In genomic region chr14:32576088-32576795, GRCh38 we compare ENCODE assay signal across 8 cellular contexts.
A peak's percentile ranks its signal among the peaks of the same experiment; 100 is the strongest.
DNase-seq lines count a peak whose midpoint lies in the region; ATAC-seq, FAIRE-seq and TF ChIP-seq lines count a peak whose summit lies in the region.

No MANE protein-coding gene starts in this region.

- H3K36me3 Mint-ChIP-seq in CD4-positive, alpha-beta T cell (ENCODE audit: low read depth) = no peaks in the 10 kb centered on the region

- H3K27ac ChIP-seq in CD4-positive, alpha-beta T cell (ENCODE audit: low read depth, low read length) = no peak overlapping the region
- H3K27ac ChIP-seq in ovary = no peak overlapping the region

- FAIRE-seq in GM19239 (lab: Jason Lieb, UNC) = no peak

- CTCF ChIA-PET in CD4-positive, alpha-beta T cell (lab: Charles Lee) = interaction anchor here (0.9 to 1.3 kb wide), 3 partner anchors 9 to 16 kb away, joined by 3 to 5 read pairs (median 3); no protein-coding TSS in a partner anchor

- no peaks in the 10 kb centered on the region for H3K36me3 ChIP-seq in ovary

- DNase-seq in CD4-positive, alpha-beta T cell = peak in 7 of 10 experiments; percentile 0 to 15 (median 4)
- DNase-seq in GM19239 (ENCODE audit: insufficient read length, low spot score) (peak; percentile 8), NCI-H82 treated with DMSO at 0.1 percent for 48 hours (lab: John Stamatoyannopoulos, UW; ENCODE audit: unreplicated experiment) (peak; percentile 2), globus pallidus (ENCODE audit: low spot score) (peak; percentile 82), ovary (peak; percentile 22 to 61 (median 42)), amniotic stem cell (lab: John Stamatoyannopoulos, UW) (no peak)
- DNase-seq in activated effector memory CD4-positive, alpha-beta T cell treated with Interleukin-2 at 50 U/mL for 16 hours = peak; percentile 1

- no peak overlapping the region for H3K4me3 Mint-ChIP-seq in CD4-positive, alpha-beta T cell

- H3K4me3 ChIP-seq in ovary = no peak overlapping the region

- WGBS in ovary, 3 donors = 4 to 5% (median 5%) methylated on average over 6 of the region's 6 CpGs

- H3K4me1 Mint-ChIP-seq in CD4-positive, alpha-beta T cell (ENCODE audit: low read depth) = no peaks in the 10 kb centered on the region

- peaks cover 14% of the 10 kb centered on the region for H3K27me3 Mint-ChIP-seq in CD4-positive, alpha-beta T cell

- no peaks in the 10 kb centered on the region for H3K27me3 ChIP-seq in CD4-positive, alpha-beta T cell (ENCODE audit: control insufficient read depth, insufficient read depth, low read length)
- no peaks in the 10 kb centered on the region for H3K27me3 ChIP-seq in ovary

- POLR2A ChIA-PET in CD4-positive, alpha-beta T cell (lab: Charles Lee) = no interaction called here

- H3K4me1 ChIP-seq in ovary (ENCODE audit: insufficient read depth) = no peaks in the 10 kb centered on the region

- intact Hi-C loops in CD4-positive, alpha-beta T cell (cut with DNase I, micrococcal nuclease) = loop anchor here (1.0 to 5.0 kb wide), 7 partner anchors 856 to 1747 kb away; no protein-coding TSS in a partner anchor
- intact Hi-C loops in ovary (cut with DNase I) = loop anchor here in 3 of 4 donors (1.0 to 10.0 kb wide), 2 partner anchors 1216 to 1219 kb away; no protein-coding TSS in a partner anchor

- no peak overlapping the region for H3K27ac Mint-ChIP-seq in CD4-positive, alpha-beta T cell

- TF ChIP-seq CTCF in CD4-positive, alpha-beta T cell (IDR thresholded peaks at IDR 0.05) = peak; percentile 82
- peak; percentile 57 to 88 (median 80) for TF ChIP-seq CTCF in ovary (IDR thresholded peaks at IDR 0.05)

- TF ChIP-seq POLR2A in ovary (IDR thresholded peaks at IDR 0.05) = no peak

- no peaks in the 10 kb centered on the region for H3K9me3 Mint-ChIP-seq in CD4-positive, alpha-beta T cell

- no peaks in the 10 kb centered on the region for H3K9me3 ChIP-seq in CD4-positive, alpha-beta T cell (ENCODE audit: control insufficient read depth, low read length)
- no peaks in the 10 kb centered on the region for H3K9me3 ChIP-seq in ovary

- no peak for TF ChIP-seq EP300 in ovary (IDR thresholded peaks at IDR 0.05)

- ATAC-seq in CD4-positive, alpha-beta T cell (ENCODE audit: poor library complexity) = peak; percentile 41
- ATAC-seq in HG03521 (IDR thresholded peaks at IDR 0.05; ENCODE audit: unreplicated experiment) = peak; percentile 64
